8 cellular contexts compared by ENCODE assay signal in the genomic region with DNA sequence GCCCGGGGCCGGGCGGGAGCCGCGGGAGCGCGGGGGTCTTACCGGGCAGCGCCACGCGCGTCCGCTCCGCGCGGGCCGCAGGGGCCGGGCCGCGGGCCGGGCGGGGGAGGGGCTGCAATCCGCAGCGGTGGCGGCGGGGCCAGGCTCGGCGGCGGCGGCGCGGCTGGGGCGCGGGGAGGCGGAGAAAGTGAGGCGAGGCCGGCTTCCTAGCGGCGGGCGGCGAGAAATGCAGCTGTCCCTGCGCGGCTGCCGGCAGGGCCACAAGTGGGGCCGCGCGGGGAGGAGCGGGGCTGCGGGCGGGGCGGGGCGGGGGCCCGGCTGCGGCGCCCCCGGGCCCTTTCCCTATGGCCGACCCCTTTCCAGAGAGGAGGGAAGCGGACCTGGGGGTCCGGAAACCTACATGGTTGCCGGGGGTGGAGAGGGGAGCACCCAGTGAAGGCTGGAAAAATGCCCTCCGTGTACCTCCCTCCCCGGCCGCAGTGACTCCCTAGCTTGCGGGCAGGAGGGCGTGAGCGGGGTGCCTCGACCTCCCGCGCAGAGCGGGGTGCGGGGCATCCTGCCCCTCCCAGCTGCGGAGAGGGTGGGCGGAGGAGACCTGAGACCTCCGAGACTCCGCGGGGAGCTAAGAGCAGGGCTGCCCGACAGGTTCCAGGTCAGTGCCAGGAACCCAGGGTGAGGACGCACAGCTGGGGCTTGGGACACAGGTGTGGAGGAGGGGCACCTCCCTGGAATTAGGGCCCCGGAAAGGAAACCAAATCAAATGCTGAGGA. TPM values are rescaled to one million over a fixed set of nuclear protein-coding genes. Genes with fewer than 3 reads are reported as not detected.
A peak's percentile ranks its signal among the peaks of the same experiment; 100 is the strongest.
DNase-seq lines count a peak whose midpoint lies in the region; ATAC-seq, FAIRE-seq and TF ChIP-seq lines count a peak whose summit lies in the region.

A gene with protein sequence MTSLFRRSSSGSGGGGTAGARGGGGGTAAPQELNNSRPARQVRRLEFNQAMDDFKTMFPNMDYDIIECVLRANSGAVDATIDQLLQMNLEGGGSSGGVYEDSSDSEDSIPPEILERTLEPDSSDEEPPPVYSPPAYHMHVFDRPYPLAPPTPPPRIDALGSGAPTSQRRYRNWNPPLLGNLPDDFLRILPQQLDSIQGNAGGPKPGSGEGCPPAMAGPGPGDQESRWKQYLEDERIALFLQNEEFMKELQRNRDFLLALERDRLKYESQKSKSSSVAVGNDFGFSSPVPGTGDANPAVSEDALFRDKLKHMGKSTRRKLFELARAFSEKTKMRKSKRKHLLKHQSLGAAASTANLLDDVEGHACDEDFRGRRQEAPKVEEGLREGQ (minus strand): TSS at position 230 of the 770 bp plus-strand sequence. CDS start 69,848 bp downstream, outside the sequence.

- peak within 1 kb of the TSS; percentile 80 to 86 for H3K4me3 Mint-ChIP-seq in effector memory CD8-positive, alpha-beta T cell

- no peaks in the 10 kb centered on the region for H3K36me3 ChIP-seq in mesenchymal stem cell (ENCODE audit: control insufficient read depth in 1 of 2, insufficient read depth in 2 of 2, low read depth in 1 of 2, low read length in 2 of 2)

- H3K4ac ChIP-seq in mesenchymal stem cell (ENCODE audit: low read depth in 1 of 2, low read length in 2 of 2), result peak within 1 kb of the TSS; percentile 71 to 91

- H3K9ac ChIP-seq in mesenchymal stem cell (ENCODE audit: low read length), result peak within 1 kb of the TSS; percentile 88

- H2BK15ac ChIP-seq in mesenchymal stem cell (ENCODE audit: low read depth, poor library complexity, severe bottlenecking), result peak within 1 kb of the TSS; percentile 99

- H3K14ac ChIP-seq in mesenchymal stem cell (ENCODE audit: low read length in 2 of 2), result peak within 1 kb of the TSS; percentile 55 to 95

- H3K27me3 ChIP-seq in mesenchymal stem cell (ENCODE audit: control insufficient read depth in 1 of 2, insufficient read depth in 1 of 2, low read length in 2 of 2), result no peaks in the 10 kb centered on the region

- peak within 1 kb of the TSS; percentile 20 for H2AK5ac ChIP-seq in mesenchymal stem cell (ENCODE audit: low read length, severe bottlenecking)

- peak within 1 kb of the TSS; percentile 73 for H3K27ac ChIP-seq in mesenchymal stem cell (ENCODE audit: low read length, poor library complexity, severe bottlenecking)

- H4K91ac ChIP-seq in mesenchymal stem cell (ENCODE audit: low read length), result peak within 1 kb of the TSS; percentile 98

- FAIRE-seq in H54 (lab: Jason Lieb, UNC), result no peak

- H3K4me3 ChIP-seq in mesenchymal stem cell (ENCODE audit: insufficient read depth in 1 of 2, low read depth in 1 of 2, low read length in 2 of 2), result peak within 1 kb of the TSS; percentile 79 to 88

- H3K9me3 Mint-ChIP-seq in effector memory CD8-positive, alpha-beta T cell, result no peaks in the 10 kb centered on the region

- peaks cover 21 to 35% of the 10 kb centered on the region in 2 donors for H3K27me3 Mint-ChIP-seq in effector memory CD8-positive, alpha-beta T cell

- H3K18ac ChIP-seq in mesenchymal stem cell (ENCODE audit: low read depth in 1 of 2, low read length in 2 of 2), result peak within 1 kb of the TSS; percentile 68 to 91

- DNase-seq in CD1c-positive myeloid dendritic cell (ENCODE audit: extremely low spot score), result peak; percentile 74
- peak; percentile 84 for DNase-seq in H54 (ENCODE audit: insufficient read length, low spot score)
- DNase-seq in NCI-H345 treated with DMSO at 0.1 percent for 48 hours (lab: John Stamatoyannopoulos, UW; ENCODE audit: unreplicated experiment), result peak; percentile 27
- DNase-seq in activated CD8-positive, alpha-beta memory T cell treated with anti-CD3 and anti-CD28 coated beads for 1 hour (ENCODE audit: extremely low read depth in 1 of 2, low read depth in 1 of 2), result peak; percentile 14 to 43
- peak; percentile 51 to 59 (median 53) for DNase-seq in effector memory CD8-positive, alpha-beta T cell
- DNase-seq in mesenchymal stem cell, result peak; percentile 71
- DNase-seq in stimulated activated CD8-positive, alpha-beta memory T cell treated with anti-CD3 and anti-CD28 coated beads, Interleukin-12 subunit alpha, Interleukin-12 subunit beta, amount 100 ng/mL, for 1 hour (ENCODE audit: low read depth), result peak; percentile 29

- peak; percentile 72 for ATAC-seq in effector memory CD8-positive, alpha-beta T cell (replicated peaks)
- no peak for ATAC-seq in HG03439 (IDR thresholded peaks at IDR 0.05; ENCODE audit: unreplicated experiment)

- peak within 1 kb of the TSS; percentile 99 for H2BK120ac ChIP-seq in mesenchymal stem cell (ENCODE audit: low read depth, low read length)

- H2BK5ac ChIP-seq in mesenchymal stem cell (ENCODE audit: low read depth, low read length, poor library complexity, severe bottlenecking), result peak within 1 kb of the TSS; percentile 92

- peaks cover 5% of the 10 kb centered on the region for H3K79me1 ChIP-seq in mesenchymal stem cell (replicated peaks; ENCODE audit: low read length, poor library complexity, severe bottlenecking)

- peak within 1 kb of the TSS; percentile 4 to 94 for H2BK12ac ChIP-seq in mesenchymal stem cell (ENCODE audit: low read length in 2 of 2)

- peak within 1 kb of the TSS; percentile 81 for H3K4me2 ChIP-seq in mesenchymal stem cell (ENCODE audit: low read length, poor library complexity, severe bottlenecking)

- H2AFZ ChIP-seq in mesenchymal stem cell (ENCODE audit: low read depth, low read length), result no peak within 1 kb of the TSS

- WGBS in mesenchymal stem cell, result under 1% methylated on average over 25 of the region's 79 CpGs

- H3K27ac Mint-ChIP-seq in effector memory CD8-positive, alpha-beta T cell, result peak within 1 kb of the TSS; percentile 22 to 59

- peaks cover 10% of the 10 kb centered on the region for H3K36me3 Mint-ChIP-seq in effector memory CD8-positive, alpha-beta T cell (ENCODE audit: insufficient read depth)

- H3K4me1 Mint-ChIP-seq in effector memory CD8-positive, alpha-beta T cell (ENCODE audit: low read depth in 2 of 2), result peaks cover 27 to 30% of the 10 kb centered on the region in 2 donors

- peak; percentile 66 for TF ChIP-seq POLR2A in H54 (IDR thresholded peaks at IDR 0.05; ENCODE audit: low read depth, low read length)

- peak within 1 kb of the TSS; percentile 34 to 60 for H3K23ac ChIP-seq in mesenchymal stem cell (ENCODE audit: low read length in 2 of 2)

- H3K9me3 ChIP-seq in mesenchymal stem cell (ENCODE audit: control insufficient read depth, low read length), result no peaks in the 10 kb centered on the region

- peak within 1 kb of the TSS; percentile 93 for H4K8ac ChIP-seq in mesenchymal stem cell (ENCODE audit: low read length)

- H3K4me1 ChIP-seq in mesenchymal stem cell (ENCODE audit: control insufficient read depth, insufficient read depth, low read depth, low read length), result peaks cover 33% of the 10 kb centered on the region

RNA-seq across cellular contexts. Expression of the gene that starts here (rescaled TPM):
- polyA plus RNA-seq in mesenchymal stem cell (2013, experiment 1 of 2), result 23.1 TPM
- polyA plus RNA-seq in mesenchymal stem cell (2013, experiment 2 of 2), result 22.1 TPM

Comparison
In these comparisons a context has a peak if more than half of its experiments do, and no peak if none do; other contexts are left out.
1. DNase-seq: peak in every context shown above with its lines; median percentile 84 in H54; 74 in CD1c-positive myeloid dendritic cell; 71 in mesenchymal stem cell; 53 in effector memory CD8-positive, alpha-beta T cell; 29 in stimulated activated CD8-positive, alpha-beta memory T cell treated with anti-CD3 and anti-CD28 coated beads, Interleukin-12 subunit alpha, Interleukin-12 subunit beta, amount 100 ng/mL, for 1 hour; 28 in activated CD8-positive, alpha-beta memory T cell treated with anti-CD3 and anti-CD28 coated beads for 1 hour; 27 in NCI-H345 treated with DMSO at 0.1 percent for 48 hours.